ENCODE assay signal across 22 cellular contexts in the genomic region with DNA sequence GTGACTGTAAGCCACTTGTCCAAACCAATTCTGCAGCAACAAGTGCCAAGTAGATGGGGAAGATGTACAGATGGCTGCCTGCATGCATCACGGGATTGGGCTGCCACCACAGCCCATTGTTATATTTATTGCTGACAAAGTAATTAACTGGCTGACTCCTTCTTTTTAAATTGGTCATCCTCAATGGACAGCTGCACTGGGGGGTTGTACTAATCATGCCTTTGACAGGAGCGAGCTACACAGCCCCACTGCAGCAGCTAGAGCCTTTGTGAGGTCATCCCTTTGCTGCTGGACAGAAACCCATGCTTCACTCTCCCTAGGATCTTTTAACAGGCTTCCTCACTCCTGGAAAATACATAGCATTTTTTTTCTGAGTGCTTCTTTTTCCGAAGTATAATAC.
"Had no signal": no experiment of that assay in that cellular context is flagged by ENCODE, and none has a peak within 500 bp of the region (broad histone marks: within the 10 kb centered on the region; RNA-seq: fewer than 3 reads in every experiment).

No MANE protein-coding gene starts in this region.

- ATAC-seq: activated CD4-positive, alpha-beta T cell treated with anti-CD3 and anti-CD28 coated beads for 36 hours; lower lobe of right lung; naive thymus-derived CD4-positive, alpha-beta T cell had no signal

- H3K27ac Mint-ChIP-seq: activated CD4-positive, alpha-beta memory T cell treated with anti-CD3 and anti-CD28 coated beads, Interleukin-2, amount 10 ng/mL, durations not matched to agents 7 days and 5 days; activated CD4-positive, alpha-beta T cell treated with anti-CD3 and anti-CD28 coated beads for 36 hours; activated naive CD8-positive, alpha-beta T cell treated with anti-CD3 and anti-CD28 coated beads, Interleukin-2, amount 10 ng/mL, durations not matched to agents 7 days and 5 days; endodermal cell; immature natural killer cell; naive thymus-derived CD4-positive, alpha-beta T cell; progenitor cell of endocrine pancreas; stimulated activated naive CD8-positive, alpha-beta T cell treated with anti-CD3 and anti-CD28 coated beads, Interleukin-15, Interleukin-2, amounts not matched to agents 100 ng/mL and 50 ng/mL, for 24 hours had no signal

- H3K36me3 Mint-ChIP-seq: activated naive CD8-positive, alpha-beta T cell treated with anti-CD3 and anti-CD28 coated beads, Interleukin-2, amount 10 ng/mL, durations not matched to agents 7 days and 5 days; immature natural killer cell; naive thymus-derived CD4-positive, alpha-beta T cell had no signal

- DNase-seq: activated CD4-positive, alpha-beta memory T cell treated with anti-CD3 and anti-CD28 coated beads, Interleukin-2, amount 10 ng/mL, durations not matched to agents 7 days and 5 days; activated CD4-positive, alpha-beta T cell treated with anti-CD3 and anti-CD28 coated beads for 36 hours; activated gamma-delta T cell treated with Interleukin-2 at 50 U/mL for 16 hours; activated naive CD8-positive, alpha-beta T cell treated with anti-CD3 and anti-CD28 coated beads, Interleukin-2, amount 10 ng/mL, durations not matched to agents 7 days and 5 days; activated T-cell treated with anti-CD3 and anti-CD28 coated beads, Interleukin-2, amount 50 U/mL, for 48 hours; anterior cingulate cortex; endodermal cell; erythroblast; immature natural killer cell; lower lobe of right lung; midbrain; naive thymus-derived CD4-positive, alpha-beta T cell; occipital lobe; sigmoid colon; stimulated activated CD4-positive, alpha-beta T cell treated with anti-CD3 and anti-CD28 coated beads, Interleukin-4, amount 100 ng/mL, for 1 hour; stimulated activated CD8-positive, alpha-beta memory T cell treated with anti-CD3 and anti-CD28 coated beads, Interleukin-4, amount 100 ng/mL, for 48 hours; T-helper 9 cell had no signal

- H3K36me3 ChIP-seq: breast epithelium, lower lobe of right lung, sigmoid colon, thoracic aorta had no signal

- H3K4me1 Mint-ChIP-seq: activated CD4-positive, alpha-beta memory T cell treated with anti-CD3 and anti-CD28 coated beads, Interleukin-2, amount 10 ng/mL, durations not matched to agents 7 days and 5 days; activated CD4-positive, alpha-beta T cell treated with anti-CD3 and anti-CD28 coated beads for 36 hours; activated naive CD8-positive, alpha-beta T cell treated with anti-CD3 and anti-CD28 coated beads, Interleukin-2, amount 10 ng/mL, durations not matched to agents 7 days and 5 days; endodermal cell; immature natural killer cell; naive thymus-derived CD4-positive, alpha-beta T cell had no signal

- H3K9me3 ChIP-seq: breast epithelium, lower lobe of right lung, sigmoid colon, thoracic aorta had no signal

- H3K4me1 ChIP-seq: breast epithelium, lower lobe of right lung, sigmoid colon had no signal

- H3K4me3 Mint-ChIP-seq: activated CD4-positive, alpha-beta memory T cell treated with anti-CD3 and anti-CD28 coated beads, Interleukin-2, amount 10 ng/mL, durations not matched to agents 7 days and 5 days; activated CD4-positive, alpha-beta T cell treated with anti-CD3 and anti-CD28 coated beads for 36 hours; activated naive CD8-positive, alpha-beta T cell treated with anti-CD3 and anti-CD28 coated beads, Interleukin-2, amount 10 ng/mL, durations not matched to agents 7 days and 5 days; endodermal cell; immature natural killer cell; naive thymus-derived CD4-positive, alpha-beta T cell; stimulated activated naive CD8-positive, alpha-beta T cell treated with anti-CD3 and anti-CD28 coated beads, Interleukin-15, Interleukin-2, amounts not matched to agents 100 ng/mL and 50 ng/mL, for 24 hours had no signal

- H3K27me3 Mint-ChIP-seq: activated CD4-positive, alpha-beta memory T cell treated with anti-CD3 and anti-CD28 coated beads, Interleukin-2, amount 10 ng/mL, durations not matched to agents 7 days and 5 days; activated CD4-positive, alpha-beta T cell treated with anti-CD3 and anti-CD28 coated beads for 36 hours; progenitor cell of endocrine pancreas; stimulated activated naive CD8-positive, alpha-beta T cell treated with anti-CD3 and anti-CD28 coated beads, Interleukin-15, Interleukin-2, amounts not matched to agents 100 ng/mL and 50 ng/mL, for 24 hours had no signal

- H3K4me3 ChIP-seq: breast epithelium, lower lobe of right lung, sigmoid colon, thoracic aorta had no signal

- H3K27ac ChIP-seq: breast epithelium, lower lobe of right lung, sigmoid colon, thoracic aorta, VCaP had no signal

- H3K27me3 ChIP-seq: breast epithelium, sigmoid colon had no signal

- H3K9me3 Mint-ChIP-seq: activated CD4-positive, alpha-beta memory T cell treated with anti-CD3 and anti-CD28 coated beads, Interleukin-2, amount 10 ng/mL, durations not matched to agents 7 days and 5 days; activated naive CD8-positive, alpha-beta T cell treated with anti-CD3 and anti-CD28 coated beads, Interleukin-2, amount 10 ng/mL, durations not matched to agents 7 days and 5 days; endodermal cell; stimulated activated naive CD8-positive, alpha-beta T cell treated with anti-CD3 and anti-CD28 coated beads, Interleukin-15, Interleukin-2, amounts not matched to agents 100 ng/mL and 50 ng/mL, for 24 hours had no signal
